In genomic region chr5:38422622-38423021, GRCh38 we compare ENCODE assay signal across 28 cellular contexts.
"Had no signal": no experiment of that assay in that cellular context is flagged by ENCODE, and none has a peak within 500 bp of the region (broad histone marks: within the 10 kb centered on the region; RNA-seq: fewer than 3 reads in every experiment).

No MANE protein-coding gene starts in this region.

- H3K27me3 ChIP-seq: breast epithelium had no signal

- H3K4me2 ChIP-seq: SK-N-SH had no signal

- H3K4me3 ChIP-seq: breast epithelium, SJCRH30 had no signal

- H3K27ac ChIP-seq: breast epithelium, SJCRH30, VCaP had no signal

- H3K4me1 Mint-ChIP-seq: activated CD4-positive, alpha-beta T cell treated with anti-CD3 and anti-CD28 coated beads for 36 hours; activated naive CD8-positive, alpha-beta T cell treated with anti-CD3 and anti-CD28 coated beads for 36 hours; activated T-helper 17 cell treated with anti-CD3 and anti-CD28 coated beads, Interleukin-2, amount 50 U/mL, for 72 hours had no signal

- H3K9me3 ChIP-seq: breast epithelium, SJCRH30, SK-N-SH had no signal

- H3K4me1 ChIP-seq: breast epithelium, SJCRH30 had no signal

- H3K9ac ChIP-seq: SK-N-SH had no signal

- ATAC-seq: activated CD4-positive, alpha-beta T cell treated with anti-CD3 and anti-CD28 coated beads for 36 hours; activated T-helper 17 cell treated with anti-CD3 and anti-CD28 coated beads, Interleukin-2, amount 50 U/mL, for 72 hours; Panc1; Right ventricle myocardium inferior had no signal

- H3K36me3 Mint-ChIP-seq: activated naive CD4-positive, alpha-beta T cell treated with anti-CD3 and anti-CD28 coated beads, Interleukin-2, amount 10 ng/mL, durations not matched to agents 7 days and 5 days; activated naive CD8-positive, alpha-beta T cell treated with anti-CD3 and anti-CD28 coated beads for 36 hours had no signal

- H3K4me3 Mint-ChIP-seq: activated CD4-positive, alpha-beta memory T cell treated with anti-CD3 and anti-CD28 coated beads, Interleukin-2, amount 10 ng/mL, durations not matched to agents 7 days and 5 days; activated CD4-positive, alpha-beta T cell treated with anti-CD3 and anti-CD28 coated beads for 36 hours; activated naive CD4-positive, alpha-beta T cell treated with anti-CD3 and anti-CD28 coated beads, Interleukin-2, amount 10 ng/mL, durations not matched to agents 7 days and 5 days; activated naive CD8-positive, alpha-beta T cell treated with anti-CD3 and anti-CD28 coated beads for 36 hours; activated T-helper 17 cell treated with anti-CD3 and anti-CD28 coated beads, Interleukin-2, amount 50 U/mL, for 72 hours had no signal

- DNase-seq: activated CD4-positive, alpha-beta memory T cell treated with anti-CD3 and anti-CD28 coated beads, Interleukin-2, amount 10 ng/mL, durations not matched to agents 7 days and 5 days; activated CD4-positive, alpha-beta T cell treated with anti-CD3 and anti-CD28 coated beads for 36 hours; activated CD4-positive, alpha-beta T cell treated with anti-CD3 and anti-CD28 coated beads, Interleukin-2, amount 50 U/mL, for 1 hour; activated gamma-delta T cell treated with Interleukin-2 at 50 U/mL for 16 hours; activated naive CD4-positive, alpha-beta T cell treated with anti-CD3 and anti-CD28 coated beads, Interleukin-2, amount 10 ng/mL, durations not matched to agents 7 days and 5 days; activated naive CD8-positive, alpha-beta T cell treated with anti-CD3 and anti-CD28 coated beads for 36 hours; activated T-cell treated with anti-CD3 and anti-CD28 coated beads for 4 hours; activated T-cell treated with anti-CD3 and anti-CD28 coated beads, Interleukin-2, amount 50 U/mL, for 48 hours; caudate nucleus; Kasumi-1; KBM-7; NCI-H1092; NCI-H1417; NCI-H1930; NCI-H345; NCI-H510A treated with DMSO at 0.1 percent for 48 hours; NCI-H69; NK-92 treated with Interleukin-12 subunit alpha and Interleukin-12 subunit beta, amount 100 ng/mL, for 24 hours; OCI-M1; RPMI8226; SJCRH30; SK-N-SH; T-helper 1 cell had no signal

- H3K36me3 ChIP-seq: breast epithelium, SJCRH30 had no signal

- H3K9me3 Mint-ChIP-seq: activated CD4-positive, alpha-beta memory T cell treated with anti-CD3 and anti-CD28 coated beads, Interleukin-2, amount 10 ng/mL, durations not matched to agents 7 days and 5 days; activated naive CD4-positive, alpha-beta T cell treated with anti-CD3 and anti-CD28 coated beads, Interleukin-2, amount 10 ng/mL, durations not matched to agents 7 days and 5 days; activated naive CD8-positive, alpha-beta T cell treated with anti-CD3 and anti-CD28 coated beads for 36 hours; activated T-helper 17 cell treated with anti-CD3 and anti-CD28 coated beads, Interleukin-2, amount 50 U/mL, for 72 hours had no signal

- H3K27ac Mint-ChIP-seq: activated CD4-positive, alpha-beta memory T cell treated with anti-CD3 and anti-CD28 coated beads, Interleukin-2, amount 10 ng/mL, durations not matched to agents 7 days and 5 days; activated CD4-positive, alpha-beta T cell treated with anti-CD3 and anti-CD28 coated beads for 36 hours; activated naive CD4-positive, alpha-beta T cell treated with anti-CD3 and anti-CD28 coated beads, Interleukin-2, amount 10 ng/mL, durations not matched to agents 7 days and 5 days; activated naive CD8-positive, alpha-beta T cell treated with anti-CD3 and anti-CD28 coated beads for 36 hours; activated T-helper 17 cell treated with anti-CD3 and anti-CD28 coated beads, Interleukin-2, amount 50 U/mL, for 72 hours had no signal
